ENCODE assay signal across 10 cellular contexts in the genomic region with DNA sequence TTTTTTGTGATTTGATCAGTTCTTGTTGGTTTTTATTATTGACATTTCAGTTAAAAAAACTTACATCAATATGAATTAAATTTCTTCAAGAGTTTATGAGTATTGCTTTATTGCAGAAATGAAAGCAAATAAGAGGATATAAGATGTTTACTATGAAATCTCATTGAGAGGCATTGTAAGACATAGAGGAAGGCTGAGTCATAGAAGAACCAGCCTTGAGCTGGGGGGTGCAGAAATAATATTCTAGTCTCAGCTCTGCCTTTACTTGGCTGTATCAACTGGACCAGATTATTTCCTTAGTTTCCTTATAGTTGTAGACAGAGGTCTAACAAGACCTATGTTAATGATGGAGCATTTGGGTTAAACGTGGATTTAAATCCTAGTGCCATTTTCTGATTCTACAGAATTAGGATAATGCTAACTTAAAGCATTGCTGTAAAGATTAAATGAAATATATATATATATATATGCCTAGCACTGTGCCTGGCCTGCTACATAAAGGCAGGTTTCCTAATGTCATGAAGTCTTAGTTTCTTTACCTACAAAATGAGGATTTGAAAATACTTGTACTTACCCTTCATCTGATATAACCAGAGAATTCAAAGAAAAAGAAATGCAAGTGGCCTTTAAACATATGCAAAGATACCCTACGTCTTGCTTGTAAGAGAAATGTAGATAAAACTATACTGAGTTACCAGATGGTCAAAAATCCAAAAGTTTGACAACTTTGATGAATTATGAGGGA. TPM values are rescaled to one million over a fixed set of nuclear protein-coding genes. Genes with fewer than 3 reads are reported as not detected.
DNase-seq lines count a peak whose midpoint lies in the region; ATAC-seq and TF ChIP-seq lines count a peak whose summit lies in the region.
"Had no signal": no experiment of that assay in that cellular context is flagged by ENCODE, and none has a peak within 500 bp of the region (broad histone marks: within the 10 kb centered on the region; RNA-seq: fewer than 3 reads in every experiment).

No MANE protein-coding gene starts in this region.

- TF ChIP-seq CTCF in choroid plexus epithelial cell (conservative IDR thresholded peaks at IDR 0.05; ENCODE audit: low read depth, low read length) = no peak

- ATAC-seq in GM19467 (IDR thresholded peaks at IDR 0.05; ENCODE audit: unreplicated experiment) (peak; percentile 60), HG03342 (IDR thresholded peaks at IDR 0.05; ENCODE audit: unreplicated experiment) (peak; percentile 85), HG02970 (IDR thresholded peaks at IDR 0.05; ENCODE audit: low FRiP score, unreplicated experiment) (no peak), esophagus mucosa (no peak)

- H3K4me3 ChIP-seq in choroid plexus epithelial cell (ENCODE audit: low read depth, low read length) = no peak overlapping the region

- DNase-seq in ELR (ENCODE audit: low read depth) (peak; percentile 51), choroid plexus epithelial cell (ENCODE audit: low read depth) (peak; percentile 60), anterior cingulate cortex (lab: John Stamatoyannopoulos, UW) (no peak), NCI-H1930 (lab: John Stamatoyannopoulos, UW) (no peak)
- DNase-seq: activated CD4-positive, CD25-positive, alpha-beta regulatory T cell treated with anti-CD3 and anti-CD28 coated beads, Interleukin-2, amount 50 U/mL, for 72 hours; central memory CD4-positive, alpha-beta T cell had no signal

RNA-seq across cellular contexts. Expression of a gene that starts 7.3 kb away (rescaled TPM):
- total RNA-seq in esophagus mucosa = 8.9 TPM

Comparison
In these comparisons a context has a peak if more than half of its experiments do, and no peak if none do; other contexts are left out.
1. DNase-seq: peak in ELR (single experiment) and choroid plexus epithelial cell (single experiment); none in anterior cingulate cortex (0 of 58) and NCI-H1930 (0 of 2).
2. ATAC-seq: peak in GM19467 (single experiment) and HG03342 (single experiment); none in HG02970 (single experiment) and esophagus mucosa (single experiment).